In the genomic region with DNA sequence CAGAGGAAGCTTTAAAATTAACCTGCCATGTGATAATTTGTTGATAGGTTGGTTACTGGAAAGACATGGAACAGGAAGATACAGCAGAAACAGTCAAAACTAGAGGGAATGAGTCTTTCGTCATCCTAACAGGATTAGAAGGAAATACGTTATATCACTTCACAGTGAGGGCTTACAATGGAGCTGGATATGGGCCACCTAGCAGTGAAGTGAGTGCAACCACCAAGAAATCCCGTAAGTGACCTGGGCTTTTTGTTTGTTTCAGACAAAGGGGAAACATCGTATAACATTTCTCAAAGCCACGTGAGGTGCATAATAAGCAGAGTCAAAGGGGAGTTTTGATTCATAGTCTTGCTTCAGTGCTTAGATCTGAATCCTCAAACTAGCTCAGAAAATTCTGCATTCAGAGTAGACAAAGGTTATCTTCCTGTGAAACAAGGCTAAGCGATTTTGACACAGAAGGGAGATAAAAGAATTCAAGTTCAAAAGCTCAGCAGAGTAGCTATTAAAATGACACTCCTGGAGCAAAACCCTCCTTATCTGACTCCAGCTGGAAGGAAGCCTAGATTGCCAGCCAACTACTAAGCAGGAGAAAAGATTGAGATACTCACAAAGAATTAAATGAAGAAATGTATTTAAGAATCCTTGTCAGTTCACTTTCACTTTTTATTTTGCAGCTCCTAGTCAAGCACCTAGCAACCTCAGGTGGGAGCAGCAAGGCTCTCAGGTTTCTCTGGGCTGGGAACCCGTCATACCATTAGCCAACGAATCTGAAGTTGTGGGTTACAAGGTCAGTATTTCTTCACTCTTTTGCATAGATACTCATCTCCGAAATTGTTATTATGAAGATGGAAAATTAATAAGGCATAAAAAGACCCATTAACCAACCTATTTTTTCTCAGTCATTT, we compare ENCODE assay signal across 16 cellular contexts.
A peak's percentile ranks its signal among the peaks of the same experiment; 100 is the strongest.
DNase-seq lines count a peak whose midpoint lies in the region; TF ChIP-seq lines count a peak whose summit lies in the region.
"Had no signal": no experiment of that assay in that cellular context is flagged by ENCODE, and none has a peak within 500 bp of the region (broad histone marks: within the 10 kb centered on the region; RNA-seq: fewer than 3 reads in every experiment).

No MANE protein-coding gene starts in this region.

- CTCF ChIA-PET in MCF 10A (lab: Yijun Ruan, JAX) = interaction anchor here (0.7 kb wide), 2 partner anchors 1238 to 1334 kb away, joined by 3 read pairs; no protein-coding TSS in a partner anchor

- H3K27me3 ChIP-seq in breast epithelium (no peaks in the 10 kb centered on the region), MM.1S (replicated peaks; ENCODE audit: insufficient read depth, low read length) (no peaks in the 10 kb centered on the region)

- H3K36me3 Mint-ChIP-seq in MCF 10A (ENCODE audit: insufficient read depth, unreplicated experiment) (no peaks in the 10 kb centered on the region), mesothelial cell of epicardium (no peaks in the 10 kb centered on the region)
- H3K36me3 Mint-ChIP-seq: activated naive CD8-positive, alpha-beta T cell had no signal

- H3K36me3 ChIP-seq in breast epithelium = no peaks in the 10 kb centered on the region
- no peaks in the 10 kb centered on the region for H3K36me3 ChIP-seq in MM.1S (replicated peaks; ENCODE audit: insufficient read depth, low read length)

- no peaks in the 10 kb centered on the region for H3K79me2 ChIP-seq in MM.1S (ENCODE audit: low read length)

- POLR2A ChIA-PET in MCF 10A (lab: Yijun Ruan, JAX) = no interaction called here

- in situ Hi-C loops in GM13977 (cut with MboI; ENCODE audit: low pct_unique_long_range_greater_than_20kb, low sequenced_read_pairs, unreplicated experiment) = no loop called here

- H3K9ac ChIP-seq in MM.1S (ENCODE audit: low read length) = no peak overlapping the region

- BruUV-seq in MCF 10A (replicated peaks; lab: Mats Ljungman, UMichigan) = no TSS peak

- H3K27ac ChIP-seq in breast epithelium = no peak overlapping the region
- no peak overlapping the region for H3K27ac ChIP-seq in MM.1S (ENCODE audit: low read length)

- H3K4me3 Mint-ChIP-seq in MCF 10A (ENCODE audit: unreplicated experiment) (no peak overlapping the region), mesothelial cell of epicardium (no peak overlapping the region)
- H3K4me3 Mint-ChIP-seq: activated naive CD8-positive, alpha-beta T cell; activated T-cell treated with anti-CD3 and anti-CD28 coated beads, Interleukin-2, amount 50 U/mL, for 24 hours had no signal

- no peak for TF ChIP-seq CTCF in breast epithelium (IDR thresholded peaks at IDR 0.05)
- TF ChIP-seq CTCF in MCF 10A (IDR thresholded peaks at IDR 0.05; ENCODE audit: unreplicated experiment) = no peak
- TF ChIP-seq CTCF in epithelial cell of proximal tubule (conservative IDR thresholded peaks at IDR 0.05; ENCODE audit: low read depth, low read length) = no peak
- no peak for TF ChIP-seq CTCF in mesothelial cell of epicardium (IDR thresholded peaks at IDR 0.05; ENCODE audit: unreplicated experiment)
- TF ChIP-seq CTCF in GM13977 (IDR thresholded peaks at IDR 0.05; ENCODE audit: extremely low read depth, insufficient read depth, missing control alignments) = no peak
- no peak for TF ChIP-seq CTCF in MM.1S (IDR thresholded peaks at IDR 0.05; ENCODE audit: low read length)

- no peaks in the 10 kb centered on the region for H3K9me3 Mint-ChIP-seq in MCF 10A (ENCODE audit: unreplicated experiment)
- H3K9me3 Mint-ChIP-seq in mesothelial cell of epicardium = no peaks in the 10 kb centered on the region

- H3K9me3 ChIP-seq in breast epithelium (no peaks in the 10 kb centered on the region), MM.1S (replicated peaks; ENCODE audit: insufficient read depth, low read length) (no peaks in the 10 kb centered on the region)

- no peak overlapping the region for H2AFZ ChIP-seq in MM.1S (ENCODE audit: low read length)

- H3K4me3 ChIP-seq in breast epithelium (peak overlapping the region in 2 of 3 donors; percentile 9 to 10), epithelial cell of proximal tubule (ENCODE audit: low read depth, low read length) (peak overlapping the region; percentile 4), MM.1S (ENCODE audit: low read length) (no peak overlapping the region)
- H3K4me3 ChIP-seq: mucosa of descending colon had no signal

- no peak for TF ChIP-seq POLR2A in breast epithelium (IDR thresholded peaks at IDR 0.05)

- H3F3A ChIP-seq in MM.1S (ENCODE audit: insufficient read depth, low read length) = no peaks in the 10 kb centered on the region

- intact Hi-C loops in breast epithelium (cut with DNase I; ENCODE audit: low total_unique reads) = no loop called here
- intact Hi-C loops in MCF 10A (cut with micrococcal nuclease) = no loop called here

- H3K27ac Mint-ChIP-seq in MCF 10A (ENCODE audit: low read depth, unreplicated experiment) (no peak overlapping the region), mesothelial cell of epicardium (peak overlapping the region; percentile 43)
- H3K27ac Mint-ChIP-seq: activated naive CD8-positive, alpha-beta T cell; activated T-cell treated with anti-CD3 and anti-CD28 coated beads, Interleukin-2, amount 50 U/mL, for 24 hours had no signal

- DNase-seq in breast epithelium (ENCODE audit: low spot score in 2 of 2) (no peak), MCF 10A (ENCODE audit: unreplicated experiment) (no peak), epithelial cell of proximal tubule (ENCODE audit: low read depth) (no peak), mesothelial cell of epicardium (ENCODE audit: low spot score in 2 of 2, unreplicated experiment in 2 of 2) (no peak), GM13977 (ENCODE audit: low spot score) (no peak), NCI-H128 (lab: John Stamatoyannopoulos, UW; ENCODE audit: unreplicated experiment) (no peak), MM.1S (no peak), ecto neural progenitor cell (ENCODE audit: low spot score) (no peak)
- DNase-seq: ACHN; activated CD4-positive, alpha-beta T cell treated with anti-CD3 and anti-CD28 coated beads, Interleukin-2, amount 50 U/mL, for 48 hours; activated T-cell treated with anti-CD3 and anti-CD28 coated beads, Interleukin-2, amount 50 U/mL, for 24 hours; caudate nucleus; mucosa of descending colon; NCI-H187; NCI-H526 treated with DMSO at 0.1 percent for 48 hours had no signal

- H3K27me3 Mint-ChIP-seq in MCF 10A (ENCODE audit: insufficient read depth, unreplicated experiment) (peaks cover 20% of the 10 kb centered on the region), mesothelial cell of epicardium (ENCODE audit: low read depth) (no peaks in the 10 kb centered on the region)
- H3K27me3 Mint-ChIP-seq: activated naive CD8-positive, alpha-beta T cell; activated T-cell treated with anti-CD3 and anti-CD28 coated beads, Interleukin-2, amount 50 U/mL, for 24 hours had no signal

- H3K4me1 Mint-ChIP-seq in MCF 10A (ENCODE audit: insufficient read depth, unreplicated experiment) (no peaks in the 10 kb centered on the region), mesothelial cell of epicardium (peaks cover 20% of the 10 kb centered on the region)

- H4K20me1 ChIP-seq in MM.1S (ENCODE audit: insufficient read depth, low read length) = no peaks in the 10 kb centered on the region

- H3K4me2 ChIP-seq in MM.1S (ENCODE audit: low read depth, low read length) = no peak overlapping the region

- H3K4me1 ChIP-seq in breast epithelium = no peaks in the 10 kb centered on the region
- no peaks in the 10 kb centered on the region for H3K4me1 ChIP-seq in MM.1S (ENCODE audit: low read length)

- H3K9me2 ChIP-seq in MM.1S (replicated peaks; ENCODE audit: insufficient read depth, low read length) = no peaks in the 10 kb centered on the region
